In genomic region chr18:3268306-3268705, GRCh38 we compare ENCODE assay signal across 14 cellular contexts. TPM values are rescaled to one million over a fixed set of nuclear protein-coding genes. Genes with fewer than 3 reads are reported as not detected.
DNase-seq lines count a peak whose midpoint lies in the region; ATAC-seq and TF ChIP-seq lines count a peak whose summit lies in the region.
"Had no signal": no experiment of that assay in that cellular context is flagged by ENCODE, and none has a peak within 500 bp of the region (broad histone marks: within the 10 kb centered on the region; RNA-seq: fewer than 3 reads in every experiment).

No MANE protein-coding gene starts in this region.

- no peak for TF ChIP-seq CTCF in Loucy (conservative IDR thresholded peaks at IDR 0.05; ENCODE audit: low read length)

- no peak overlapping the region for H3K14ac ChIP-seq in trophoblast cell (ENCODE audit: low read length)

- peak overlapping the region; percentile 11 for H3K4me3 ChIP-seq in Loucy (ENCODE audit: low read length, poor library complexity, severe bottlenecking)
- no peak overlapping the region for H3K4me3 ChIP-seq in trophoblast cell (ENCODE audit: low read depth, low read length)
- H3K4me3 ChIP-seq: stomach had no signal

- H3K9me3 ChIP-seq in Loucy (ENCODE audit: insufficient read depth, low read depth, low read length) (no peaks in the 10 kb centered on the region), trophoblast cell (ENCODE audit: insufficient read depth, low read depth, low read length) (no peaks in the 10 kb centered on the region)
- H3K9me3 ChIP-seq: stomach had no signal

- H4K12ac ChIP-seq in trophoblast cell (ENCODE audit: low read depth, low read length): no peak overlapping the region

- H2BK120ac ChIP-seq in trophoblast cell (ENCODE audit: insufficient read depth, low read length, poor library complexity): no peak overlapping the region

- intact Hi-C loops in activated CD4-positive, alpha-beta memory T cell treated with anti-CD3 and anti-CD28 coated beads for 36 hours (cut with micrococcal nuclease): no loop called here

- no peaks in the 10 kb centered on the region for H3K9me2 ChIP-seq in Loucy (replicated peaks; ENCODE audit: low read depth, low read length)

- H2AFZ ChIP-seq in Loucy (ENCODE audit: low read length) (no peak overlapping the region), trophoblast cell (ENCODE audit: insufficient read depth, low read length, poor library complexity) (no peak overlapping the region)

- H3K27ac ChIP-seq in epithelial cell of prostate (peak overlapping the region; percentile 97), trophoblast cell (ENCODE audit: low read depth, low read length) (no peak overlapping the region)
- H3K27ac ChIP-seq: 22Rv1 had no signal

- H3K27me3 Mint-ChIP-seq in activated CD4-positive, alpha-beta memory T cell treated with anti-CD3 and anti-CD28 coated beads for 36 hours: no peaks in the 10 kb centered on the region
- no peaks in the 10 kb centered on the region for H3K27me3 Mint-ChIP-seq in activated CD4-positive, alpha-beta memory T cell treated with anti-CD3 and anti-CD28 coated beads, Interleukin-2, amount 10 ng/mL, durations not matched to agents 7 days and 5 days

- H3K36me3 Mint-ChIP-seq in activated CD4-positive, alpha-beta memory T cell treated with anti-CD3 and anti-CD28 coated beads for 36 hours: peaks cover 9% of the 10 kb centered on the region
- peaks cover 61% of the 10 kb centered on the region for H3K36me3 Mint-ChIP-seq in activated CD4-positive, alpha-beta memory T cell treated with anti-CD3 and anti-CD28 coated beads, Interleukin-2, amount 10 ng/mL, durations not matched to agents 7 days and 5 days (ENCODE audit: low read depth)

- peaks cover 64% of the 10 kb centered on the region for H3K4me1 ChIP-seq in Loucy (ENCODE audit: insufficient read depth, low read length, poor library complexity, severe bottlenecking)
- peaks cover 8 to 24% of the 10 kb centered on the region in 2 experiments for H3K4me1 ChIP-seq in trophoblast cell (ENCODE audit: control insufficient read depth in 1 of 2, insufficient read depth in 2 of 2, low read length in 2 of 2)

- H3K79me2 ChIP-seq in Loucy (ENCODE audit: insufficient read depth, low read length) (peaks cover 100% of the 10 kb centered on the region), trophoblast cell (ENCODE audit: control insufficient read depth, insufficient read depth, low read length, poor library complexity) (peaks cover 21% of the 10 kb centered on the region)

- H3K18ac ChIP-seq in trophoblast cell (ENCODE audit: low read length): no peak overlapping the region

- no peaks in the 10 kb centered on the region for H3K27me3 ChIP-seq in Loucy (ENCODE audit: insufficient read depth, low read length, poor library complexity, severe bottlenecking)
- H3K27me3 ChIP-seq in trophoblast cell (ENCODE audit: insufficient read depth, low read length): no peaks in the 10 kb centered on the region
- H3K27me3 ChIP-seq: foreskin keratinocyte, stomach had no signal

- peak overlapping the region; percentile 23 for H3K27ac Mint-ChIP-seq in activated CD4-positive, alpha-beta memory T cell treated with anti-CD3 and anti-CD28 coated beads for 36 hours
- no peak overlapping the region for H3K27ac Mint-ChIP-seq in activated CD4-positive, alpha-beta memory T cell treated with anti-CD3 and anti-CD28 coated beads, Interleukin-2, amount 10 ng/mL, durations not matched to agents 7 days and 5 days

- no peak overlapping the region for H4K8ac ChIP-seq in trophoblast cell (ENCODE audit: low read depth, low read length)

- peak overlapping the region; percentile 71 for H3K4ac ChIP-seq in trophoblast cell (ENCODE audit: low read depth, low read length)

- peaks cover 100% of the 10 kb centered on the region for H4K20me1 ChIP-seq in Loucy (ENCODE audit: insufficient read depth, low read length, poor library complexity, severe bottlenecking)

- H2BK5ac ChIP-seq in trophoblast cell (ENCODE audit: low read depth, low read length, poor library complexity): no peak overlapping the region

- H3K9ac ChIP-seq in Loucy (ENCODE audit: low read depth, low read length, poor library complexity, severe bottlenecking): peak overlapping the region; percentile 2
- H3K9ac ChIP-seq in trophoblast cell (ENCODE audit: low read length): no peak overlapping the region

- no peak for DNase-seq in activated CD4-positive, alpha-beta memory T cell treated with anti-CD3 and anti-CD28 coated beads for 36 hours
- DNase-seq in activated CD4-positive, alpha-beta memory T cell treated with anti-CD3 and anti-CD28 coated beads, Interleukin-2, amount 10 ng/mL, durations not matched to agents 7 days and 5 days: no peak
- DNase-seq in epithelial cell of prostate (ENCODE audit: low read depth, low spot score): no peak
- no peak for DNase-seq in trophoblast cell
- DNase-seq in HUDEP-2 (lab: John Stamatoyannopoulos, UW; ENCODE audit: unreplicated experiment in 76 of 76): no peak
- DNase-seq: caudate nucleus, foreskin keratinocyte, NCI-H1694 treated with DMSO at 0.1 percent for 48 hours, NCI-H510A, stomach had no signal

- CTCF ChIA-PET in activated CD4-positive, alpha-beta memory T cell treated with anti-CD3 and anti-CD28 coated beads for 36 hours (lab: Charles Lee): interaction anchor here (1.0 kb wide), 1 partner anchor 14 kb away, joined by 3 read pairs; no protein-coding TSS in a partner anchor
- CTCF ChIA-PET in activated CD4-positive, alpha-beta memory T cell treated with anti-CD3 and anti-CD28 coated beads, Interleukin-2, amount 10 ng/mL, durations not matched to agents 7 days and 5 days (lab: Charles Lee): no interaction called here

- H4K91ac ChIP-seq in trophoblast cell (ENCODE audit: low read depth, low read length): no peak overlapping the region

- H3K36me3 ChIP-seq in Loucy (ENCODE audit: insufficient read depth, low read length): peaks cover 4% of the 10 kb centered on the region; the same call in 1 of the 2 replicates
- H3K36me3 ChIP-seq in trophoblast cell (ENCODE audit: control insufficient read depth in 1 of 2, insufficient read depth in 2 of 2, low read length in 2 of 2): peaks cover 7 to 9% of the 10 kb centered on the region in 2 experiments

- H3K4me1 Mint-ChIP-seq in activated CD4-positive, alpha-beta memory T cell treated with anti-CD3 and anti-CD28 coated beads for 36 hours (ENCODE audit: low read depth): peaks cover 89% of the 10 kb centered on the region
- peaks cover 72% of the 10 kb centered on the region for H3K4me1 Mint-ChIP-seq in activated CD4-positive, alpha-beta memory T cell treated with anti-CD3 and anti-CD28 coated beads, Interleukin-2, amount 10 ng/mL, durations not matched to agents 7 days and 5 days

- no peak overlapping the region for H2BK12ac ChIP-seq in trophoblast cell (ENCODE audit: low read length)

- no peaks in the 10 kb centered on the region for H3K79me1 ChIP-seq in trophoblast cell (ENCODE audit: low read length)

- H3K4me2 ChIP-seq in Loucy (ENCODE audit: low read depth, low read length, poor library complexity, severe bottlenecking) (peak overlapping the region; percentile 94), trophoblast cell (ENCODE audit: low read length) (no peak overlapping the region)

- ATAC-seq in GM21825 (IDR thresholded peaks at IDR 0.05; ENCODE audit: unreplicated experiment): no peak
- ATAC-seq in GM19455 (IDR thresholded peaks at IDR 0.05; ENCODE audit: unreplicated experiment): no peak

- no peak overlapping the region for H3K4me3 Mint-ChIP-seq in activated CD4-positive, alpha-beta memory T cell treated with anti-CD3 and anti-CD28 coated beads for 36 hours
- H3K4me3 Mint-ChIP-seq in activated CD4-positive, alpha-beta memory T cell treated with anti-CD3 and anti-CD28 coated beads, Interleukin-2, amount 10 ng/mL, durations not matched to agents 7 days and 5 days: no peak overlapping the region

- no peak overlapping the region for H3K23ac ChIP-seq in trophoblast cell (ENCODE audit: low read length)

- H3K9me3 Mint-ChIP-seq in activated CD4-positive, alpha-beta memory T cell treated with anti-CD3 and anti-CD28 coated beads for 36 hours: no peaks in the 10 kb centered on the region
- no peaks in the 10 kb centered on the region for H3K9me3 Mint-ChIP-seq in activated CD4-positive, alpha-beta memory T cell treated with anti-CD3 and anti-CD28 coated beads, Interleukin-2, amount 10 ng/mL, durations not matched to agents 7 days and 5 days

- no peak overlapping the region for H2AK5ac ChIP-seq in trophoblast cell (ENCODE audit: low read length)

- POLR2A ChIA-PET in activated CD4-positive, alpha-beta memory T cell treated with anti-CD3 and anti-CD28 coated beads for 36 hours (lab: Charles Lee): no interaction called here
- POLR2A ChIA-PET in activated CD4-positive, alpha-beta memory T cell treated with anti-CD3 and anti-CD28 coated beads, Interleukin-2, amount 10 ng/mL, durations not matched to agents 7 days and 5 days (lab: Charles Lee): no interaction called here

- no peaks in the 10 kb centered on the region for H3F3A ChIP-seq in Loucy (ENCODE audit: low read depth)

RNA-seq across cellular contexts. Expression of gene MYL12B, which starts 6.4 kb away (rescaled TPM):
- total RNA-seq in activated CD4-positive, alpha-beta memory T cell treated with anti-CD3 and anti-CD28 coated beads for 36 hours: 100 to 1,000 TPM; 335 to 339 TPM
- total RNA-seq in activated CD4-positive, alpha-beta memory T cell treated with anti-CD3 and anti-CD28 coated beads, Interleukin-2, amount 10 ng/mL, durations not matched to agents 7 days and 5 days: 100 to 1,000 TPM; 371 to 378 TPM
- polyA plus RNA-seq in trophoblast cell (2013): 559 and 577 TPM in 2 replicates

RNA-seq across cellular contexts. Expression of gene MYL12A, which starts 20.7 kb away (rescaled TPM):
- total RNA-seq in activated CD4-positive, alpha-beta memory T cell treated with anti-CD3 and anti-CD28 coated beads for 36 hours: 100 to 1,000 TPM; 538 to 542 TPM
- total RNA-seq in activated CD4-positive, alpha-beta memory T cell treated with anti-CD3 and anti-CD28 coated beads, Interleukin-2, amount 10 ng/mL, durations not matched to agents 7 days and 5 days: 1,000 to 10,000 TPM; 1,118 to 1,119 TPM
- polyA plus RNA-seq in trophoblast cell (2013): 475 and 498 TPM in 2 replicates

RNA-seq across cellular contexts. Expression of gene MYOM1, which starts 48.5 kb away (rescaled TPM):
- total RNA-seq in activated CD4-positive, alpha-beta memory T cell treated with anti-CD3 and anti-CD28 coated beads for 36 hours: 1 to 10 TPM in 1 of 2 experiments, under 1 TPM in 1; 0.90 to 1.2 TPM
- 1 to 10 TPM; 1.7 to 2.4 TPM for total RNA-seq in activated CD4-positive, alpha-beta memory T cell treated with anti-CD3 and anti-CD28 coated beads, Interleukin-2, amount 10 ng/mL, durations not matched to agents 7 days and 5 days
- 0.08 and 0.15 TPM in 2 replicates for polyA plus RNA-seq in trophoblast cell (2013)
